In genomic region chr5:69238760-69239251, GRCh38 we compare ENCODE assay signal across 11 cellular contexts. TPM values are rescaled to one million over a fixed set of nuclear protein-coding genes. Genes with fewer than 3 reads are reported as not detected.
A peak's percentile ranks its signal among the peaks of the same experiment; 100 is the strongest.
DNase-seq lines count a peak whose midpoint lies in the region; ATAC-seq and TF ChIP-seq lines count a peak whose summit lies in the region.
"Had no signal": no experiment of that assay in that cellular context is flagged by ENCODE, and none has a peak within 500 bp of the region (broad histone marks: within the 10 kb centered on the region; RNA-seq: fewer than 3 reads in every experiment).

No MANE protein-coding gene starts in this region.

- peaks cover 20% of the 10 kb centered on the region for H3K4me1 Mint-ChIP-seq in progenitor cell of endocrine pancreas (ENCODE audit: low read depth)

- TF ChIP-seq CTCF in AG04449 (IDR thresholded peaks at IDR 0.05; ENCODE audit: insufficient read depth, low read length, missing control alignments) = no peak
- no peak for TF ChIP-seq CTCF in astrocyte of the cerebellum (IDR thresholded peaks at IDR 0.05; ENCODE audit: low read depth, low read length, missing control alignments)
- TF ChIP-seq CTCF in progenitor cell of endocrine pancreas (IDR thresholded peaks at IDR 0.05; ENCODE audit: unreplicated experiment) = no peak

- no peak overlapping the region; the same call in 1 of the 2 replicates for H3K4me3 ChIP-seq in AG04449 (ENCODE audit: low read depth, low read length)
- no peak overlapping the region for H3K4me3 ChIP-seq in astrocyte of the cerebellum (ENCODE audit: low read depth, low read length)
- H3K4me3 ChIP-seq: tibial artery had no signal

- POLR2A ChIA-PET in AG04449 (lab: Yijun Ruan, JAX) = no interaction called here

- H3K4me3 Mint-ChIP-seq in progenitor cell of endocrine pancreas (ENCODE audit: low read depth) = no peak overlapping the region

- ATAC-seq in HG03432 (IDR thresholded peaks at IDR 0.05; ENCODE audit: unreplicated experiment) (no peak), GM19023 (IDR thresholded peaks at IDR 0.05; ENCODE audit: unreplicated experiment) (no peak)

- peaks cover 5% of the 10 kb centered on the region for H3K9me3 Mint-ChIP-seq in progenitor cell of endocrine pancreas (ENCODE audit: low read depth)

- DNase-seq in AG04449 (ENCODE audit: low read depth, low spot score) (peak; percentile 77), HS-5 (ENCODE audit: low read depth) (peak; percentile 95), astrocyte of the cerebellum (ENCODE audit: low read depth) (peak; percentile 40), hepatic stellate cell (ENCODE audit: low spot score) (peak; percentile 70), progenitor cell of endocrine pancreas (ENCODE audit: low spot score, unreplicated experiment) (no peak)
- DNase-seq in stimulated activated naive CD4-positive, alpha-beta T cell treated with Interleukin-2 at 50 U/mL for 16 hours (lab: John Stamatoyannopoulos, UW) = no peak
- DNase-seq: NCI-H187, OCI-M1, tibial artery had no signal

- H3K27me3 Mint-ChIP-seq in progenitor cell of endocrine pancreas = no peaks in the 10 kb centered on the region

- CTCF ChIA-PET in AG04449 (lab: Yijun Ruan, JAX) = no interaction called here

- in situ Hi-C loops in astrocyte of the cerebellum (cut with HindIII; ENCODE audit: low sequenced_read_pairs) = no loop called here

- peaks cover 28% of the 10 kb centered on the region for H3K36me3 Mint-ChIP-seq in progenitor cell of endocrine pancreas (ENCODE audit: insufficient read depth)

- no peak overlapping the region for H3K27ac Mint-ChIP-seq in progenitor cell of endocrine pancreas

RNA-seq across cellular contexts. Expression of gene CDK7, which starts 4.1 kb away (rescaled TPM):
- total RNA-seq in progenitor cell of endocrine pancreas = 30.8 TPM in 2 replicates

RNA-seq across cellular contexts. Expression of gene CENPH, which starts 49.4 kb away (rescaled TPM):
- total RNA-seq in progenitor cell of endocrine pancreas = 22.2 and 23.8 TPM in 2 replicates

Comparison
In these comparisons a context has a peak if more than half of its experiments do, and no peak if none do; other contexts are left out.
1. DNase-seq: peak in AG04449 (single experiment), HS-5 (single experiment), astrocyte of the cerebellum (single experiment) and hepatic stellate cell (single experiment); none in stimulated activated naive CD4-positive, alpha-beta T cell treated with Interleukin-2 at 50 U/mL for 16 hours (single experiment) and progenitor cell of endocrine pancreas (single experiment).